Comparison of ENCODE assay signal across 12 cellular contexts in the genomic region with DNA sequence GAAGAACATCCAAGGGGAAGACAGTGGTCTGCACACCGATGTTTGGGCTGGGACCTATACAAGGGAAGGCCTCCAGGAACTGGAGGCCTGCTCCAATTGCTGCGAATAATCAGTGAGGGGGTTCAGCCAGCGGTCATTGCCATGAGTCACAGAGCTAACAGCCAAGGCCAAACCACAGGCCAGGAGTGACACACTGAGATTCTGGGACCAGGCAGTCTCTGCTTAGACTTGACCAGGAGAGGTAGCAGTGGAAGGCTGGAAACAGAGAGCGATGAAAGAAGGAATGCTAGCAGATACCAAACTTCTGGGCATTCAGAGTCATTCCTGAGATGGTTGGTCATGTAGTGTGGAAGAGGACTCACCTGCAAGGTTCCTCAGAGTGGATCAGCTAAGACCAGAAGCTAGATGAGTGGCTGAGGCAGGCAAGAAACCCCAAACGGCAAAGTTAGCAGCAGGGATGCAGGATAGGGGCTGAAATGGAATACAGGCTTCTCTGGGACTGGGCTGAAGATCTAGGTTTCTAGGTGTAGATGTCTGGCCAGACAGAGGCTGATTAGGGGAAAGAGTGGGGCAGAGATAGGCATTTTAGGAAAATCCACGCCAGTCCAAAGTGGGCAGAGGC. TPM values are rescaled to one million over a fixed set of nuclear protein-coding genes. Genes with fewer than 3 reads are reported as not detected.
DNase-seq lines count a peak whose midpoint lies in the region; ATAC-seq and TF ChIP-seq lines count a peak whose summit lies in the region.
"Had no signal": no experiment of that assay in that cellular context is flagged by ENCODE, and none has a peak within 500 bp of the region (broad histone marks: within the 10 kb centered on the region; RNA-seq: fewer than 3 reads in every experiment).

No MANE protein-coding gene starts in this region.

- no peaks in the 10 kb centered on the region for H3K4me1 Mint-ChIP-seq in activated CD8-positive, alpha-beta T cell treated with anti-CD3 and anti-CD28 coated beads for 36 hours (ENCODE audit: low read depth)

- H3K36me3 Mint-ChIP-seq in activated CD8-positive, alpha-beta T cell treated with anti-CD3 and anti-CD28 coated beads for 36 hours (ENCODE audit: low read depth): no peaks in the 10 kb centered on the region

- H3K27ac ChIP-seq in HCT116 (ENCODE audit: low read depth, low read length) (no peak overlapping the region), tibial nerve (no peak overlapping the region), OCI-LY7 (ENCODE audit: low read depth, low read length, poor library complexity, severe bottlenecking) (no peak overlapping the region)

- peaks cover 3 to 9% of the 10 kb centered on the region in 2 experiments; a peak in 2 of 4 replicates for H3K4me1 ChIP-seq in HCT116 (ENCODE audit: control insufficient read depth in 1 of 2, insufficient read depth in 2 of 2, low read length in 2 of 2)
- no peaks in the 10 kb centered on the region for H3K4me1 ChIP-seq in tibial nerve
- no peaks in the 10 kb centered on the region for H3K4me1 ChIP-seq in OCI-LY7 (ENCODE audit: insufficient read depth, low read length, poor library complexity, severe bottlenecking)

- no peak overlapping the region for H2AFZ ChIP-seq in HCT116 (ENCODE audit: low read depth, low read length, poor library complexity, severe bottlenecking)
- no peak overlapping the region for H2AFZ ChIP-seq in OCI-LY7 (ENCODE audit: low read length)

- intact Hi-C loops in HCT116 (cut with micrococcal nuclease): no loop called here
- intact Hi-C loops in left cardiac atrium (cut with DNase I): no loop called here
- intact Hi-C loops in OCI-LY7 (cut with micrococcal nuclease; ENCODE audit: unreplicated experiment): no loop called here
- intact Hi-C loops in activated CD8-positive, alpha-beta T cell treated with anti-CD3 and anti-CD28 coated beads for 36 hours (cut with micrococcal nuclease): no loop called here

- RAD21 ChIA-PET in HCT116 (lab: Charles Lee; ENCODE audit: low non-redundant PET in 1 of 2, low total read pairs in 2 of 2, uncharacterized antibody in 2 of 2, unreplicated experiment in 2 of 2): no interaction called here

- TF ChIP-seq RAD21 in HCT116 (IDR thresholded peaks at IDR 0.05; ENCODE audit: low read depth): no peak

- no peaks in the 10 kb centered on the region; the same call in 1 of the 2 replicates for H4K20me1 ChIP-seq in HCT116 (ENCODE audit: insufficient read depth)
- no peaks in the 10 kb centered on the region for H4K20me1 ChIP-seq in OCI-LY7 (ENCODE audit: insufficient read depth, low read length)

- H3K9me3 Mint-ChIP-seq in activated CD8-positive, alpha-beta T cell treated with anti-CD3 and anti-CD28 coated beads for 36 hours: no peaks in the 10 kb centered on the region

- H3K4me3 ChIP-seq in HCT116 (replicated peaks in 1 of 2; ENCODE audit: low read depth in 1 of 2, low read length in 2 of 2) (no peak overlapping the region), tibial nerve (no peak overlapping the region), OCI-LY7 (ENCODE audit: low read depth, low read length, poor library complexity, severe bottlenecking) (no peak overlapping the region)

- no peaks in the 10 kb centered on the region for H3K27me3 Mint-ChIP-seq in activated CD8-positive, alpha-beta T cell treated with anti-CD3 and anti-CD28 coated beads for 36 hours

- POLR2A ChIA-PET in HCT116 (lab: Charles Lee): no interaction called here
- POLR2A ChIA-PET in OCI-LY7 (lab: Charles Lee): no interaction called here
- POLR2A ChIA-PET in activated CD8-positive, alpha-beta T cell treated with anti-CD3 and anti-CD28 coated beads for 36 hours (lab: Charles Lee): no interaction called here

- no peak for TF ChIP-seq POLR2A in HCT116 (IDR thresholded peaks at IDR 0.05; ENCODE audit: borderline replicate concordance, extremely low read depth, insufficient read depth, insufficient read length)
- no peak for TF ChIP-seq POLR2A in tibial nerve (IDR thresholded peaks at IDR 0.05)

- TF ChIP-seq CTCF in HCT116 (IDR thresholded peaks at IDR 0.05 in 2 of 3, conservative IDR thresholded peaks at IDR 0.05 in 1 of 3; ENCODE audit: borderline replicate concordance in 1 of 3, insufficient read depth in 1 of 3, low read depth in 2 of 3, low read length in 2 of 3): no peak
- TF ChIP-seq CTCF in tibial nerve (IDR thresholded peaks at IDR 0.05): no peak
- no peak for TF ChIP-seq CTCF in OCI-LY7 (conservative IDR thresholded peaks at IDR 0.05; ENCODE audit: low read length)
- TF ChIP-seq CTCF in activated CD8-positive, alpha-beta T cell treated with anti-CD3 and anti-CD28 coated beads for 36 hours (IDR thresholded peaks at IDR 0.05): no peak

- 64 to 66% methylated on average over 6 of the region's 6 CpGs for WGBS in tibial nerve, 2 donors

- BruUV-seq in HCT116 (replicated peaks; lab: Mats Ljungman, UMichigan) (no TSS peak), OCI-LY7 (replicated peaks; lab: Mats Ljungman, UMichigan) (no TSS peak)

- H3K79me2 ChIP-seq in HCT116 (ENCODE audit: insufficient read depth, low read length) (no peaks in the 10 kb centered on the region), OCI-LY7 (ENCODE audit: insufficient read depth, low read depth, low read length) (no peaks in the 10 kb centered on the region)

- H3K27ac Mint-ChIP-seq in activated CD8-positive, alpha-beta T cell treated with anti-CD3 and anti-CD28 coated beads for 36 hours: no peak overlapping the region
- H3K27ac Mint-ChIP-seq: nephron had no signal

- no peak overlapping the region for H3K4me3 Mint-ChIP-seq in activated CD8-positive, alpha-beta T cell treated with anti-CD3 and anti-CD28 coated beads for 36 hours

- TF ChIP-seq EP300 in tibial nerve (IDR thresholded peaks at IDR 0.05): peak in 1 of 2 donors; percentile 31

- H3K36me3 ChIP-seq in HCT116 (ENCODE audit: control insufficient read depth in 1 of 2, insufficient read depth in 2 of 2, low read length in 2 of 2): no peaks in the 10 kb centered on the region
- H3K36me3 ChIP-seq in tibial nerve: no peaks in the 10 kb centered on the region
- H3K36me3 ChIP-seq in OCI-LY7 (ENCODE audit: insufficient read depth, low read length): no peaks in the 10 kb centered on the region

- ATAC-seq in HCT116: peak; percentile 89
- ATAC-seq in left cardiac atrium: peak; percentile 77 to 85
- no peak for ATAC-seq in HG02852 (IDR thresholded peaks at IDR 0.05; ENCODE audit: unreplicated experiment)
- ATAC-seq in activated CD8-positive, alpha-beta T cell treated with anti-CD3 and anti-CD28 coated beads for 36 hours: no peak

- H3K9ac ChIP-seq in HCT116 (ENCODE audit: low read length): no peak overlapping the region

- H3K27me3 ChIP-seq in HCT116 (ENCODE audit: insufficient read depth, low read length) (peaks cover 17% of the 10 kb centered on the region; the same call in 1 of the 2 replicates), tibial nerve (no peaks in the 10 kb centered on the region)

- H3K9me2 ChIP-seq in HCT116 (ENCODE audit: insufficient read depth) (no peaks in the 10 kb centered on the region), OCI-LY7 (ENCODE audit: insufficient read depth, low read length) (no peaks in the 10 kb centered on the region)

- peak overlapping the region; percentile 28 for H3K4me2 ChIP-seq in HCT116 (ENCODE audit: low read length)
- no peak overlapping the region for H3K4me2 ChIP-seq in OCI-LY7 (ENCODE audit: low read length)

- DNase-seq in HCT116 (ENCODE audit: low read depth, low spot score) (no peak), amniotic stem cell (lab: John Stamatoyannopoulos, UW) (peak; percentile 21), left cardiac atrium (peak; percentile 50), tibial nerve (ENCODE audit: low spot score in 2 of 2) (peak; percentile 13 to 45), OCI-LY7 (ENCODE audit: low spot score) (no peak), NCI-H2081 treated with DMSO at 0.1 percent for 48 hours (lab: John Stamatoyannopoulos, UW) (no peak)
- no peak for DNase-seq in activated CD8-positive, alpha-beta T cell treated with anti-CD3 and anti-CD28 coated beads for 36 hours
- DNase-seq: caudate nucleus, NCI-H69, T-helper 1 cell had no signal

- CTCF ChIA-PET in HCT116 (lab: Charles Lee): no interaction called here
- CTCF ChIA-PET in OCI-LY7 (lab: Charles Lee; ENCODE audit: unreplicated experiment): no interaction called here
- CTCF ChIA-PET in activated CD8-positive, alpha-beta T cell treated with anti-CD3 and anti-CD28 coated beads for 36 hours (lab: Charles Lee): no interaction called here

- H3K9me3 ChIP-seq in HCT116 (ENCODE audit: control insufficient read depth in 1 of 2, insufficient read depth in 1 of 2, low read depth in 1 of 2, low read length in 2 of 2): no peaks in the 10 kb centered on the region
- H3K9me3 ChIP-seq in tibial nerve: no peaks in the 10 kb centered on the region
- H3K9me3 ChIP-seq in OCI-LY7 (ENCODE audit: low read length): no peaks in the 10 kb centered on the region

TF ChIP-seq in HCT116, 20 proteins besides CTCF, POLR2A, EP300 and RAD21:
- TF ChIP-seq JUND (IDR thresholded peaks at IDR 0.05) (peak; percentile 30; the same call in 1 of the 2 replicates), EGR1 (IDR thresholded peaks at IDR 0.05; ENCODE audit: low read depth) (no peak), POLR2AphosphoS5 (IDR thresholded peaks at IDR 0.05; ENCODE audit: low read depth, low read length) (peak; percentile 19; the same call in 1 of the 2 replicates), SRF (IDR thresholded peaks at IDR 0.05; ENCODE audit: low read depth) (no peak), SP1 (IDR thresholded peaks at IDR 0.05; ENCODE audit: low read depth) (0 out of 2 replicates have a peak, but pooled peaks have one; percentile 15), FOSL1 (IDR thresholded peaks at IDR 0.05; ENCODE audit: low read depth) (peak; percentile 38; the same call in 1 of the 2 replicates), SIN3A (IDR thresholded peaks at IDR 0.05; ENCODE audit: low read depth) (0 out of 2 replicates have a peak, but pooled peaks have one; percentile 41)

RNA-seq across cellular contexts. Expression of gene CNGA2, which starts 54.7 kb away (rescaled TPM):
- total RNA-seq in HCT116 (2021; ENCODE audit: unreplicated experiment): not detected
- not detected in 2 replicates for polyA plus RNA-seq in HCT116 (2012)
- total RNA-seq in left cardiac atrium: not detected
- total RNA-seq in tibial nerve: not detected
- not detected in 2 replicates for total RNA-seq in OCI-LY7 (2014; rRNA removed; shearing (Covaris generic))
- total RNA-seq in OCI-LY7 (2022): not detected in 2 replicates
- not detected for total RNA-seq in activated CD8-positive, alpha-beta T cell treated with anti-CD3 and anti-CD28 coated beads for 36 hours

Comparison
In these comparisons a context has a peak if more than half of its experiments do, and no peak if none do; other contexts are left out.
1. ATAC-seq: peak in HCT116 (single experiment) and left cardiac atrium (2 of 2); none in HG02852 (single experiment) and activated CD8-positive, alpha-beta T cell treated with anti-CD3 and anti-CD28 coated beads for 36 hours (single experiment).
2. DNase-seq: peak in amniotic stem cell (single experiment), left cardiac atrium (single experiment) and tibial nerve (2 of 2); none in HCT116 (single experiment), OCI-LY7 (single experiment), activated CD8-positive, alpha-beta T cell treated with anti-CD3 and anti-CD28 coated beads for 36 hours (single experiment) and NCI-H2081 treated with DMSO at 0.1 percent for 48 hours (single experiment).